1 cellular context compared by ENCODE assay signal in genomic region chr1:28259252-28259934, GRCh38.
TF ChIP-seq lines count a peak whose summit lies in the region.

Gene SESN2, plus strand, starts transcription at chr1:28259518. Its CDS starts 330 bp downstream, at chr1:28259848.

TF ChIP-seq in K562, 482 proteins besides CTCF, POLR2A, EP300 and RAD21 (continued from another document and continues in another):
- TF ChIP-seq PRMT5 (CRISPR knock-in tag; IDR thresholded peaks at IDR 0.05) (no peak), ZBTB34 (CRISPR knock-in tag; IDR thresholded peaks at IDR 0.05) (no peak), PHB (CRISPR knock-in tag; IDR thresholded peaks at IDR 0.05) (peak; percentile 94), TCF7L2 (IDR thresholded peaks at IDR 0.05; ENCODE audit: low read depth, low read length) (no peak), PRDM10 (IDR thresholded peaks at IDR 0.05; ENCODE audit: partially characterized antibody) (no peak), COPS2 (conservative IDR thresholded peaks at IDR 0.05) (no peak), SOX6 (IDR thresholded peaks at IDR 0.05) (peak; percentile 58; the same call in 1 of the 2 replicates), XRCC3 (IDR thresholded peaks at IDR 0.05) (no peak), JUND (IDR thresholded peaks at IDR 0.05; ENCODE audit: borderline replicate concordance, low read depth, low read length) (peak; percentile 90), JUND (tag; IDR thresholded peaks at IDR 0.05; ENCODE audit: borderline replicate concordance, low read depth, low read length) (peak; percentile 71; the same call in 1 of the 3 replicates), POLR2H (tag; IDR thresholded peaks at IDR 0.05; ENCODE audit: low read depth) (peak; percentile 98), HOXB6 (CRISPR knock-in tag; IDR thresholded peaks at IDR 0.05; ENCODE audit: borderline replicate concordance) (no peak), ZNF316 (IDR thresholded peaks at IDR 0.05) (no peak), MYBL2 (IDR thresholded peaks at IDR 0.05; ENCODE audit: low read depth) (no peak), MYBL2 (CRISPR knock-in tag; IDR thresholded peaks at IDR 0.05; ENCODE audit: borderline replicate concordance) (no peak), RUNX1 (IDR thresholded peaks at IDR 0.05; ENCODE audit: low read depth) (peak; percentile 34; the same call in 1 of the 2 replicates), ILF3 (IDR thresholded peaks at IDR 0.05; ENCODE audit: borderline replicate concordance) (no peak), NFATC3 (IDR thresholded peaks at IDR 0.05) (no peak), LARP7 (IDR thresholded peaks at IDR 0.05) (no peak), NFIC (IDR thresholded peaks at IDR 0.05) (peak; percentile 50), ZNF398 (CRISPR knock-in tag; IDR thresholded peaks at IDR 0.05) (no peak), BCL6 (CRISPR knock-in tag; IDR thresholded peaks at IDR 0.05) (no peak), LCOR (CRISPR knock-in tag; IDR thresholded peaks at IDR 0.05) (peak; percentile 74), TAF7 (tag; IDR thresholded peaks at IDR 0.05) (peak; percentile 96), ASH1L (IDR thresholded peaks at IDR 0.05; ENCODE audit: borderline replicate concordance, low read depth, partially characterized antibody) (no peak), HDAC8 (tag; IDR thresholded peaks at IDR 0.05) (no peak), SMARCE1 (IDR thresholded peaks at IDR 0.05) (0 out of 2 replicates have a peak, but pooled peaks have one; percentile 7), ZNF717 (CRISPR knock-in tag; IDR thresholded peaks at IDR 0.05) (no peak), ZHX1 (conservative IDR thresholded peaks at IDR 0.05; ENCODE audit: low read length) (no peak), POLR2G (IDR thresholded peaks at IDR 0.05; ENCODE audit: low read depth, low read length) (peak; percentile 99), ZNF165 (CRISPR knock-in tag; IDR thresholded peaks at IDR 0.05; ENCODE audit: borderline replicate concordance) (no peak), MXI1 (IDR thresholded peaks at IDR 0.05; ENCODE audit: low read depth, low read length) (no peak), CCNT2 (IDR thresholded peaks at IDR 0.05; ENCODE audit: borderline replicate concordance, extremely low read depth, insufficient read length, low read depth, low read length) (peak; percentile 88), ZNF280B (CRISPR knock-in tag; IDR thresholded peaks at IDR 0.05) (no peak), ESRRA (IDR thresholded peaks at IDR 0.05; ENCODE audit: borderline replicate concordance, low read depth) (peak; percentile 51; the same call in 1 of the 2 replicates), CEBPB (tag; IDR thresholded peaks at IDR 0.05) (peak; percentile 96), ZNF785 (CRISPR knock-in tag; IDR thresholded peaks at IDR 0.05) (no peak), ZFX (CRISPR knock-in tag; IDR thresholded peaks at IDR 0.05) (peak; percentile 86), ERF (CRISPR knock-in tag; IDR thresholded peaks at IDR 0.05) (no peak), CREBBP (IDR thresholded peaks at IDR 0.05; ENCODE audit: low read depth, low read length) (no peak), SLC30A9 (CRISPR knock-in tag; IDR thresholded peaks at IDR 0.05) (no peak), ZNF232 (CRISPR knock-in tag; IDR thresholded peaks at IDR 0.05) (0 out of 2 replicates have a peak, but pooled peaks have one; percentile 76), MNT (conservative IDR thresholded peaks at IDR 0.05) (peak in 1 of 2 experiments; percentile 70), ZNF76 (CRISPR knock-in tag; IDR thresholded peaks at IDR 0.05; ENCODE audit: borderline replicate concordance) (0 out of 2 replicates have a peak, but pooled peaks have one; percentile 65), MAX (CRISPR knock-in tag; IDR thresholded peaks at IDR 0.05) (no peak), GTF2E2 (tag; IDR thresholded peaks at IDR 0.05) (peak; percentile 98), FOXO4 (CRISPR knock-in tag; IDR thresholded peaks at IDR 0.05) (no peak), CSDE1 (IDR thresholded peaks at IDR 0.05) (peak in 1 of 2 experiments; percentile 16; a peak in 1 of 4 replicates), CREB1 (IDR thresholded peaks at IDR 0.05) (peak; percentile 23), CREB1 (CRISPR knock-in tag; IDR thresholded peaks at IDR 0.05) (peak; percentile 56), KDM4B (IDR thresholded peaks at IDR 0.05; ENCODE audit: borderline replicate concordance in 2 of 2, low read depth in 1 of 2) (peak in 1 of 2 experiments; percentile 42; a peak in 1 of 4 replicates), ZNF512 (tag; IDR thresholded peaks at IDR 0.05) (no peak), CREM (IDR thresholded peaks at IDR 0.05; ENCODE audit: low read depth) (peak; percentile 70), CBX3 (IDR thresholded peaks at IDR 0.05; ENCODE audit: borderline replicate concordance in 1 of 2, low read length in 2 of 2) (peak in 1 of 2 experiments; percentile 49; a peak in 1 of 3 replicates), NRF1 (conservative IDR thresholded peaks at IDR 0.05 in 1 of 2, IDR thresholded peaks at IDR 0.05 in 1 of 2) (peak; percentile 46 to 60; a peak in 3 of 4 replicates), NEUROD1 (IDR thresholded peaks at IDR 0.05; ENCODE audit: borderline replicate concordance, low read depth, low read length, partially characterized antibody) (peak; percentile 79)
